Comparison of ENCODE assay signal across 1 cellular context in the genomic region with DNA sequence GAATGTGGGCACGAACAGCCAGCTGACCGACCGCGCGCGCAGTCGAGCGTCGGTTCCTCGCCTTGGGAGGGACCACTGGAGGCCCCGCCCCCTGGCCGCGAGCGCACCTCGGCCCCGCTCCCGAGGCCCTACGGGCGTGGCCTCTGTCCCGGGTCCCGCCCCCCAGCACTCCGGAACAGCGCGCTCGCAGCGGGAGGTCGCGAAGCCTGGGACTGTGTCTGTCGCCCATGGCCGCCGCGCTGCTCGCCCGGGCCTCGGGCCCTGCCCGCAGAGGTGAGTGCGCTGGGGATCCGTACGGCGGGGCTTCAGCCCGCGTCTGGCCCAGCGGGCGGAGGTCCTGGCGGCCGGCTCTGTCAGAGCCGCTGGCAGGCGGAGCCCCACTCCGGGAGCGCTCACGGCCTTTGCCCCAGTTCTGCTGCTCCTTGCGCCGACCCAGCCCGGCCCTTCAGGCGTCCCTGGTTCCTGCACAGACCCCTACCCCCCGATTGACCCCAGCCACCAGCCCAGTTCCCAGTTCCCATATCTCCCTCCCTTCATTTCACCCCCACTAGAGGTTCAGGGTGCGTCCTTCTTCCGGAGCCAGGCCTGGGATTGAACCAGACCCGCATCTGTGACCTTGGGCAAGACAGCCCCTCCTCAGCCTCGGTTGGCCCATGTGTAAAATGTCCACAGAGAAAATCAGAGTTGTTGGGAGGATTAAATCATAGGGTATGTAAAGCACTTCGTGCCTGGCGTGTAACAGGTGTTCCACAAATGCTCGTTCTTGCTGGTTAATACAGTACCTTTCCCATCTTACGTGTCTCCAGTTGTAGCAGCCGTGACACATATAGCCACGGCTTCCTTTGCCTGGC.
A peak's percentile ranks its signal among the peaks of the same experiment; 100 is the strongest.
TF ChIP-seq lines count a peak whose summit lies in the region.

A gene with protein sequence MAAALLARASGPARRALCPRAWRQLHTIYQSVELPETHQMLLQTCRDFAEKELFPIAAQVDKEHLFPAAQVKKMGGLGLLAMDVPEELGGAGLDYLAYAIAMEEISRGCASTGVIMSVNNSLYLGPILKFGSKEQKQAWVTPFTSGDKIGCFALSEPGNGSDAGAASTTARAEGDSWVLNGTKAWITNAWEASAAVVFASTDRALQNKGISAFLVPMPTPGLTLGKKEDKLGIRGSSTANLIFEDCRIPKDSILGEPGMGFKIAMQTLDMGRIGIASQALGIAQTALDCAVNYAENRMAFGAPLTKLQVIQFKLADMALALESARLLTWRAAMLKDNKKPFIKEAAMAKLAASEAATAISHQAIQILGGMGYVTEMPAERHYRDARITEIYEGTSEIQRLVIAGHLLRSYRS (plus strand): TSS at position 168 of the 851 bp plus-strand sequence. CDS start 60 bp downstream, at position 228.

TF ChIP-seq in HepG2, 621 proteins besides CTCF, POLR2A, EP300 and RAD21 (continued from another document and continues in another):
- TF ChIP-seq, protein P1, sequence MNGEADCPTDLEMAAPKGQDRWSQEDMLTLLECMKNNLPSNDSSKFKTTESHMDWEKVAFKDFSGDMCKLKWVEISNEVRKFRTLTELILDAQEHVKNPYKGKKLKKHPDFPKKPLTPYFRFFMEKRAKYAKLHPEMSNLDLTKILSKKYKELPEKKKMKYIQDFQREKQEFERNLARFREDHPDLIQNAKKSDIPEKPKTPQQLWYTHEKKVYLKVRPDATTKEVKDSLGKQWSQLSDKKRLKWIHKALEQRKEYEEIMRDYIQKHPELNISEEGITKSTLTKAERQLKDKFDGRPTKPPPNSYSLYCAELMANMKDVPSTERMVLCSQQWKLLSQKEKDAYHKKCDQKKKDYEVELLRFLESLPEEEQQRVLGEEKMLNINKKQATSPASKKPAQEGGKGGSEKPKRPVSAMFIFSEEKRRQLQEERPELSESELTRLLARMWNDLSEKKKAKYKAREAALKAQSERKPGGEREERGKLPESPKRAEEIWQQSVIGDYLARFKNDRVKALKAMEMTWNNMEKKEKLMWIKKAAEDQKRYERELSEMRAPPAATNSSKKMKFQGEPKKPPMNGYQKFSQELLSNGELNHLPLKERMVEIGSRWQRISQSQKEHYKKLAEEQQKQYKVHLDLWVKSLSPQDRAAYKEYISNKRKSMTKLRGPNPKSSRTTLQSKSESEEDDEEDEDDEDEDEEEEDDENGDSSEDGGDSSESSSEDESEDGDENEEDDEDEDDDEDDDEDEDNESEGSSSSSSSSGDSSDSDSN (CRISPR knock-in tag; IDR thresholded peaks at IDR 0.05): peak; percentile 74; the same call in 1 of the 2 replicates
- TF ChIP-seq ZNF841 (CRISPR knock-in tag; IDR thresholded peaks at IDR 0.05; ENCODE audit: borderline replicate concordance) (no peak), ZNF230 (CRISPR knock-in tag; IDR thresholded peaks at IDR 0.05) (peak; percentile 44; the same call in 1 of the 2 replicates), ZFP36L1 (CRISPR knock-in tag; IDR thresholded peaks at IDR 0.05) (no peak), PAWR (CRISPR knock-in tag; IDR thresholded peaks at IDR 0.05; ENCODE audit: borderline replicate concordance) (no peak), ZNF709 (CRISPR knock-in tag; IDR thresholded peaks at IDR 0.05) (0 out of 2 replicates have a peak, but pooled peaks have one; percentile 14), FOXO1 (CRISPR knock-in tag; IDR thresholded peaks at IDR 0.05) (peak; percentile 31; the same call in 1 of the 2 replicates), ZNF274 (CRISPR knock-in tag; IDR thresholded peaks at IDR 0.05) (peak; percentile 58; the same call in 1 of the 2 replicates), ZFP41 (CRISPR knock-in tag; IDR thresholded peaks at IDR 0.05; ENCODE audit: borderline replicate concordance) (no peak), NR2F1 (CRISPR knock-in tag; IDR thresholded peaks at IDR 0.05) (no peak), TGIF2 (CRISPR knock-in tag; IDR thresholded peaks at IDR 0.05) (no peak; the same call in 1 of the 2 replicates), ZFYVE20 (CRISPR knock-in tag; IDR thresholded peaks at IDR 0.05; ENCODE audit: borderline replicate concordance, low read depth) (no peak), ZFAT (CRISPR knock-in tag; conservative IDR thresholded peaks at IDR 0.05) (no peak), ZNF589 (CRISPR knock-in tag; conservative IDR thresholded peaks at IDR 0.05) (no peak), NCOR1 (IDR thresholded peaks at IDR 0.05; ENCODE audit: borderline replicate concordance, low read length) (no peak), SRY (CRISPR knock-in tag; IDR thresholded peaks at IDR 0.05) (peak; percentile 88; the same call in 1 of the 2 replicates), NONO (IDR thresholded peaks at IDR 0.05) (no peak), NONO (CRISPR knock-in tag; conservative IDR thresholded peaks at IDR 0.05) (0 out of 2 replicates have a peak, but pooled peaks have one; percentile 35), RFXANK (CRISPR knock-in tag; IDR thresholded peaks at IDR 0.05) (no peak), ZNF83 (CRISPR knock-in tag; IDR thresholded peaks at IDR 0.05; ENCODE audit: borderline replicate concordance) (no peak), ZNF720 (CRISPR knock-in tag; IDR thresholded peaks at IDR 0.05) (no peak), ZEB1 (IDR thresholded peaks at IDR 0.05; ENCODE audit: insufficient replicate concordance, low read depth) (no peak), ZNF510 (CRISPR knock-in tag; IDR thresholded peaks at IDR 0.05; ENCODE audit: low read depth) (peak; percentile 68; the same call in 1 of the 2 replicates), SPEN (CRISPR knock-in tag; IDR thresholded peaks at IDR 0.05; ENCODE audit: low read depth) (peak; percentile 68), ZNF382 (CRISPR knock-in tag; IDR thresholded peaks at IDR 0.05; ENCODE audit: borderline replicate concordance) (no peak), NPAS2 (CRISPR knock-in tag; IDR thresholded peaks at IDR 0.05; ENCODE audit: borderline replicate concordance) (no peak), ZNF781 (CRISPR knock-in tag; IDR thresholded peaks at IDR 0.05; ENCODE audit: borderline replicate concordance, not compliant biosample characterization) (no peak), HES4 (CRISPR knock-in tag; IDR thresholded peaks at IDR 0.05; ENCODE audit: borderline replicate concordance) (no peak), ATAD3A (CRISPR knock-in tag; IDR thresholded peaks at IDR 0.05) (no peak), ZNF501 (CRISPR knock-in tag; IDR thresholded peaks at IDR 0.05) (peak; percentile 65; the same call in 1 of the 2 replicates), RELA (CRISPR knock-in tag; IDR thresholded peaks at IDR 0.05) (no peak), RBM22 (optimal IDR thresholded peaks at IDR 0.05; ENCODE audit: low read length) (no peak), SSRP1 (CRISPR knock-in tag; IDR thresholded peaks at IDR 0.05) (no peak), FOXJ3 (CRISPR knock-in tag; IDR thresholded peaks at IDR 0.05; ENCODE audit: borderline replicate concordance) (no peak), ZNF432 (CRISPR knock-in tag; IDR thresholded peaks at IDR 0.05; ENCODE audit: borderline replicate concordance) (no peak), DR1 (CRISPR knock-in tag; IDR thresholded peaks at IDR 0.05) (no peak), BRD4 (CRISPR knock-in tag; IDR thresholded peaks at IDR 0.05) (peak; percentile 45; the same call in 1 of the 2 replicates), FOXC1 (CRISPR knock-in tag; IDR thresholded peaks at IDR 0.05; ENCODE audit: borderline replicate concordance) (peak; percentile 59; the same call in 1 of the 2 replicates), ZNF629 (CRISPR knock-in tag; conservative IDR thresholded peaks at IDR 0.05) (no peak)
- TF ChIP-seq, protein P2, sequence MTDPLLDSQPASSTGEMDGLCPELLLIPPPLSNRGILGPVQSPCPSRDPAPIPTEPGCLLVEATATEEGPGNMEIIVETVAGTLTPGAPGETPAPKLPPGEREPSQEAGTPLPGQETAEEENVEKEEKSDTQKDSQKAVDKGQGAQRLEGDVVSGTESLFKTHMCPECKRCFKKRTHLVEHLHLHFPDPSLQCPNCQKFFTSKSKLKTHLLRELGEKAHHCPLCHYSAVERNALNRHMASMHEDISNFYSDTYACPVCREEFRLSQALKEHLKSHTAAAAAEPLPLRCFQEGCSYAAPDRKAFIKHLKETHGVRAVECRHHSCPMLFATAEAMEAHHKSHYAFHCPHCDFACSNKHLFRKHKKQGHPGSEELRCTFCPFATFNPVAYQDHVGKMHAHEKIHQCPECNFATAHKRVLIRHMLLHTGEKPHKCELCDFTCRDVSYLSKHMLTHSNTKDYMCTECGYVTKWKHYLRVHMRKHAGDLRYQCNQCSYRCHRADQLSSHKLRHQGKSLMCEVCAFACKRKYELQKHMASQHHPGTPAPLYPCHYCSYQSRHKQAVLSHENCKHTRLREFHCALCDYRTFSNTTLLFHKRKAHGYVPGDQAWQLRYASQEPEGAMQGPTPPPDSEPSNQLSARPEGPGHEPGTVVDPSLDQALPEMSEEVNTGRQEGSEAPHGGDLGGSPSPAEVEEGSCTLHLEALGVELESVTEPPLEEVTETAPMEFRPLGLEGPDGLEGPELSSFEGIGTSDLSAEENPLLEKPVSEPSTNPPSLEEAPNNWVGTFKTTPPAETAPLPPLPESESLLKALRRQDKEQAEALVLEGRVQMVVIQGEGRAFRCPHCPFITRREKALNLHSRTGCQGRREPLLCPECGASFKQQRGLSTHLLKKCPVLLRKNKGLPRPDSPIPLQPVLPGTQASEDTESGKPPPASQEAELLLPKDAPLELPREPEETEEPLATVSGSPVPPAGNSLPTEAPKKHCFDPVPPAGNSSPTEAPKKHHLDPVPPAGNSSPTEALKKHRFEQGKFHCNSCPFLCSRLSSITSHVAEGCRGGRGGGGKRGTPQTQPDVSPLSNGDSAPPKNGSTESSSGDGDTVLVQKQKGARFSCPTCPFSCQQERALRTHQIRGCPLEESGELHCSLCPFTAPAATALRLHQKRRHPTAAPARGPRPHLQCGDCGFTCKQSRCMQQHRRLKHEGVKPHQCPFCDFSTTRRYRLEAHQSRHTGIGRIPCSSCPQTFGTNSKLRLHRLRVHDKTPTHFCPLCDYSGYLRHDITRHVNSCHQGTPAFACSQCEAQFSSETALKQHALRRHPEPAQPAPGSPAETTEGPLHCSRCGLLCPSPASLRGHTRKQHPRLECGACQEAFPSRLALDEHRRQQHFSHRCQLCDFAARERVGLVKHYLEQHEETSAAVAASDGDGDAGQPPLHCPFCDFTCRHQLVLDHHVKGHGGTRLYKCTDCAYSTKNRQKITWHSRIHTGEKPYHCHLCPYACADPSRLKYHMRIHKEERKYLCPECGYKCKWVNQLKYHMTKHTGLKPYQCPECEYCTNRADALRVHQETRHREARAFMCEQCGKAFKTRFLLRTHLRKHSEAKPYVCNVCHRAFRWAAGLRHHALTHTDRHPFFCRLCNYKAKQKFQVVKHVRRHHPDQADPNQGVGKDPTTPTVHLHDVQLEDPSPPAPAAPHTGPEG (CRISPR knock-in tag; IDR thresholded peaks at IDR 0.05): no peak
- TF ChIP-seq, protein P3, sequence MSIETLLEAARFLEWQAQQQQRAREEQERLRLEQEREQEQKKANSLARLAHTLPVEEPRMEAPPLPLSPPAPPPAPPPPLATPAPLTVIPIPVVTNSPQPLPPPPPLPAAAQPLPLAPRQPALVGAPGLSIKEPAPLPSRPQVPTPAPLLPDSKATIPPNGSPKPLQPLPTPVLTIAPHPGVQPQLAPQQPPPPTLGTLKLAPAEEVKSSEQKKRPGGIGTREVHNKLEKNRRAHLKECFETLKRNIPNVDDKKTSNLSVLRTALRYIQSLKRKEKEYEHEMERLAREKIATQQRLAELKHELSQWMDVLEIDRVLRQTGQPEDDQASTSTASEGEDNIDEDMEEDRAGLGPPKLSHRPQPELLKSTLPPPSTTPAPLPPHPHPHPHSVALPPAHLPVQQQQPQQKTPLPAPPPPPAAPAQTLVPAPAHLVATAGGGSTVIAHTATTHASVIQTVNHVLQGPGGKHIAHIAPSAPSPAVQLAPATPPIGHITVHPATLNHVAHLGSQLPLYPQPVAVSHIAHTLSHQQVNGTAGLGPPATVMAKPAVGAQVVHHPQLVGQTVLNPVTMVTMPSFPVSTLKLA (IDR thresholded peaks at IDR 0.05): no peak
- TF ChIP-seq, protein P4, sequence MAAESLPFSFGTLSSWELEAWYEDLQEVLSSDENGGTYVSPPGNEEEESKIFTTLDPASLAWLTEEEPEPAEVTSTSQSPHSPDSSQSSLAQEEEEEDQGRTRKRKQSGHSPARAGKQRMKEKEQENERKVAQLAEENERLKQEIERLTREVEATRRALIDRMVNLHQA (CRISPR knock-in tag; IDR thresholded peaks at IDR 0.05): no peak
- TF ChIP-seq, protein P5, sequence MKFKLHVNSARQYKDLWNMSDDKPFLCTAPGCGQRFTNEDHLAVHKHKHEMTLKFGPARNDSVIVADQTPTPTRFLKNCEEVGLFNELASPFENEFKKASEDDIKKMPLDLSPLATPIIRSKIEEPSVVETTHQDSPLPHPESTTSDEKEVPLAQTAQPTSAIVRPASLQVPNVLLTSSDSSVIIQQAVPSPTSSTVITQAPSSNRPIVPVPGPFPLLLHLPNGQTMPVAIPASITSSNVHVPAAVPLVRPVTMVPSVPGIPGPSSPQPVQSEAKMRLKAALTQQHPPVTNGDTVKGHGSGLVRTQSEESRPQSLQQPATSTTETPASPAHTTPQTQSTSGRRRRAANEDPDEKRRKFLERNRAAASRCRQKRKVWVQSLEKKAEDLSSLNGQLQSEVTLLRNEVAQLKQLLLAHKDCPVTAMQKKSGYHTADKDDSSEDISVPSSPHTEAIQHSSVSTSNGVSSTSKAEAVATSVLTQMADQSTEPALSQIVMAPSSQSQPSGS (CRISPR knock-in tag; IDR thresholded peaks at IDR 0.05): peak; percentile 71
- TF ChIP-seq, protein P6, sequence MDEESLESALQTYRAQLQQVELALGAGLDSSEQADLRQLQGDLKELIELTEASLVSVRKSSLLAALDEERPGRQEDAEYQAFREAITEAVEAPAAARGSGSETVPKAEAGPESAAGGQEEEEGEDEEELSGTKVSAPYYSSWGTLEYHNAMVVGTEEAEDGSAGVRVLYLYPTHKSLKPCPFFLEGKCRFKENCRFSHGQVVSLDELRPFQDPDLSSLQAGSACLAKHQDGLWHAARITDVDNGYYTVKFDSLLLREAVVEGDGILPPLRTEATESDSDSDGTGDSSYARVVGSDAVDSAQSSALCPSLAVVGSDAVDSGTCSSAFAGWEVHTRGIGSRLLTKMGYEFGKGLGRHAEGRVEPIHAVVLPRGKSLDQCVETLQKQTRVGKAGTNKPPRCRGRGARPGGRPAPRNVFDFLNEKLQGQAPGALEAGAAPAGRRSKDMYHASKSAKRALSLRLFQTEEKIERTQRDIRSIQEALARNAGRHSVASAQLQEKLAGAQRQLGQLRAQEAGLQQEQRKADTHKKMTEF (CRISPR knock-in tag; IDR thresholded peaks at IDR 0.05): peak; percentile 72; the same call in 1 of the 2 replicates
- TF ChIP-seq, protein P7, sequence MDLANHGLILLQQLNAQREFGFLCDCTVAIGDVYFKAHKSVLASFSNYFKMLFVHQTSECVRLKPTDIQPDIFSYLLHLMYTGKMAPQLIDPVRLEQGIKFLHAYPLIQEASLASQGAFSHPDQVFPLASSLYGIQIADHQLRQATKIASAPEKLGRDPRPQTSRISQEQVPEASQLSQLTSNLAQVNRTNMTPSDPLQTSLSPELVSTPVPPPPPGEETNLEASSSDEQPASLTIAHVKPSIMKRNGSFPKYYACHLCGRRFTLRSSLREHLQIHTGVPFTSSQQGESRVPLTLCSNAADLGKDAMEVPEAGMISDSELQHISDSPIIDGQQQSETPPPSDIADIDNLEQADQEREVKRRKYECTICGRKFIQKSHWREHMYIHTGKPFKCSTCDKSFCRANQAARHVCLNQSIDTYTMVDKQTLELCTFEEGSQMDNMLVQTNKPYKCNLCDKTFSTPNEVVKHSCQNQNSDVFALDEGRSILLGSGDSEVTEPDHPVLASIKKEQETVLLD (CRISPR knock-in tag; IDR thresholded peaks at IDR 0.05; ENCODE audit: low read depth): no peak
- TF ChIP-seq, protein P8, sequence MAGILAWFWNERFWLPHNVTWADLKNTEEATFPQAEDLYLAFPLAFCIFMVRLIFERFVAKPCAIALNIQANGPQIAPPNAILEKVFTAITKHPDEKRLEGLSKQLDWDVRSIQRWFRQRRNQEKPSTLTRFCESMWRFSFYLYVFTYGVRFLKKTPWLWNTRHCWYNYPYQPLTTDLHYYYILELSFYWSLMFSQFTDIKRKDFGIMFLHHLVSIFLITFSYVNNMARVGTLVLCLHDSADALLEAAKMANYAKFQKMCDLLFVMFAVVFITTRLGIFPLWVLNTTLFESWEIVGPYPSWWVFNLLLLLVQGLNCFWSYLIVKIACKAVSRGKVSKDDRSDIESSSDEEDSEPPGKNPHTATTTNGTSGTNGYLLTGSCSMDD (CRISPR knock-in tag; IDR thresholded peaks at IDR 0.05): no peak
